ENCODE assay signal across 26 cellular contexts in the genomic region with DNA sequence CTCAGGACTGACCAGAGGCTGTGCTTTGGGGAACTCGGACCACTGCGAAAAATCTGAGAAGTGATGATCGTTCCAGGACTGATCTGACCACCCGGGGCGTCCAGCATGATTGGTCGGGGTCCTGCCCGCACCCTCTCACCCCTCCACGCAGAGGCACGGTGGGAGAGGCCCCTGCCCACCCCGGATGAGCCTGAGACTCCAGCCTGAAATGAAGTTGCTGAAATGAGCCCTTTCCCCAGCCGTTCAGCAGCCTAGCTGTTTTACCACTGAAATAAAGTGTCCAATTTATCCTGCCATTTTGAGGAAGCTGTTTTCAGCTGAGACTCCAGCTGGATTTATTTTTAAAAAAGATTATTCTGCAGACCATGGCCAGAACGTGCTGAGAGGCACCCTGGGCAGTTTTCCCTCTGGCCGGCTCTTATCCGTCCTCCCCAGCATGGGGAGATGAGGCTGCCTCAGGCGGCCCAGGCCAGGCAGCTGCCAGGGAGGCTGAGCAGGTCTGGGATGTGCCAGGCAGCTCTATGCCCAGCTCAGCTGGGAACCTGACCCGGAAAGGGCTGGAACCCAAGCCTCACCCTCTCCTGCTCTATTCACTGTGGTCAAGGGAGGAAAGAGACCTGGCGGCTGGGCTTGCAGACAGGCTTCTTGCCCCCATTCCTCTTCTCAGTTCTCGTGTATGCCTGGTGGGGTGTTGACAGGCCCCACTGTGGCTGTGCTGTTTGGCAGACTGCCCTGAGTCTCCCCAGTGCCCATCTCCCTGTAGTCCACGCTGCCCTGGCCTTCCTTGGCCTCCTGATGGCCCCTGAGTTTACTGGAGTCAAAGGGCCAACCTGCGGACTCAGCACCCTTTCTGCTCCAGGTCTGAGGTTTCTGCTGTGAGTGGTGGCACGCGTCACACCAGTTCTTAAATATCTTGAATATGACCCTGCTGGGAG.
DNase-seq lines count a peak whose midpoint lies in the region; ATAC-seq and TF ChIP-seq lines count a peak whose summit lies in the region.
"Had no signal": no experiment of that assay in that cellular context is flagged by ENCODE, and none has a peak within 500 bp of the region (broad histone marks: within the 10 kb centered on the region; RNA-seq: fewer than 3 reads in every experiment).

No MANE protein-coding gene starts in this region.

- H3K27ac Mint-ChIP-seq in endothelial cell (ENCODE audit: unreplicated experiment) = no peak overlapping the region
- H3K27ac Mint-ChIP-seq: activated CD4-positive, alpha-beta memory T cell treated with anti-CD3 and anti-CD28 coated beads, Interleukin-2, amount 10 ng/mL, durations not matched to agents 7 days and 5 days; progenitor cell of endocrine pancreas had no signal

- no peak overlapping the region for H2AFZ ChIP-seq in DND-41 (ENCODE audit: low read depth, low read length)

- TF ChIP-seq POLR2A in sigmoid colon (IDR thresholded peaks at IDR 0.05) = no peak

- WGBS in sigmoid colon, 2 donors = 78 to 80% methylated on average over 22 of the region's 22 CpGs

- no peaks in the 10 kb centered on the region for H3K4me1 Mint-ChIP-seq in endothelial cell (ENCODE audit: unreplicated experiment)
- H3K4me1 Mint-ChIP-seq: activated CD4-positive, alpha-beta memory T cell treated with anti-CD3 and anti-CD28 coated beads, Interleukin-2, amount 10 ng/mL, durations not matched to agents 7 days and 5 days had no signal

- no peaks in the 10 kb centered on the region for H4K20me1 ChIP-seq in DND-41 (ENCODE audit: insufficient read depth, low read length)

- no peaks in the 10 kb centered on the region for H3K27me3 ChIP-seq in DND-41 (ENCODE audit: insufficient read depth, low read length, poor library complexity)
- peaks cover 16% of the 10 kb centered on the region for H3K27me3 ChIP-seq in Panc1 (ENCODE audit: control insufficient read depth, insufficient read depth, low read length)
- no peaks in the 10 kb centered on the region for H3K27me3 ChIP-seq in sigmoid colon
- H3K27me3 ChIP-seq: neutrophil had no signal

- in situ Hi-C loops in Panc1 (cut with HindIII; ENCODE audit: low pct_unique_long_range_greater_than_20kb, low sequenced_read_pairs) = no loop called here

- no peak overlapping the region for H3K4me3 Mint-ChIP-seq in endothelial cell (ENCODE audit: unreplicated experiment)
- H3K4me3 Mint-ChIP-seq: activated CD4-positive, alpha-beta memory T cell treated with anti-CD3 and anti-CD28 coated beads, Interleukin-2, amount 10 ng/mL, durations not matched to agents 7 days and 5 days; activated T-cell treated with anti-CD3 and anti-CD28 coated beads, Interleukin-2, amount 50 U/mL, for 4 hours; brain had no signal

- no peaks in the 10 kb centered on the region for H3K9me3 Mint-ChIP-seq in endothelial cell (ENCODE audit: unreplicated experiment)
- H3K9me3 Mint-ChIP-seq: activated CD4-positive, alpha-beta memory T cell treated with anti-CD3 and anti-CD28 coated beads, Interleukin-2, amount 10 ng/mL, durations not matched to agents 7 days and 5 days; activated T-cell treated with anti-CD3 and anti-CD28 coated beads, Interleukin-2, amount 50 U/mL, for 4 hours; brain had no signal

- H3K36me3 ChIP-seq in DND-41 (ENCODE audit: insufficient read depth, low read length) = no peaks in the 10 kb centered on the region
- no peaks in the 10 kb centered on the region for H3K36me3 ChIP-seq in Panc1 (ENCODE audit: control insufficient read depth, insufficient read depth, low read length)
- no peaks in the 10 kb centered on the region for H3K36me3 ChIP-seq in sigmoid colon
- H3K36me3 ChIP-seq: heart left ventricle, neutrophil had no signal

- no TSS peak for BruUV-seq in Panc1 (replicated peaks; lab: Mats Ljungman, UMichigan)

- no peaks in the 10 kb centered on the region for H3K27me3 Mint-ChIP-seq in endothelial cell (ENCODE audit: unreplicated experiment)

- peak; percentile 2 for DNase-seq in DND-41
- no peak for DNase-seq in Panc1 (ENCODE audit: low read depth, low spot score)
- DNase-seq in left ventricle myocardium superior = no peak
- peak; percentile 46 for DNase-seq in sigmoid colon
- DNase-seq in NCI-H1092 (lab: John Stamatoyannopoulos, UW) = no peak
- DNase-seq in endothelial cell (ENCODE audit: low spot score) = no peak
- DNase-seq: activated CD4-positive, alpha-beta memory T cell treated with anti-CD3 and anti-CD28 coated beads, Interleukin-2, amount 10 ng/mL, durations not matched to agents 7 days and 5 days; activated naive CD4-positive, alpha-beta T cell; activated T-cell treated with anti-CD3 and anti-CD28 coated beads, Interleukin-2, amount 50 U/mL, for 4 hours; DMS79; effector CD8-positive, alpha-beta T cell; foreskin fibroblast; heart left ventricle; mesenchymal stem cell; MM.1S; NCI-H1417 treated with DMSO at 0.1 percent for 48 hours; NCI-H774 had no signal

- H3K4me3 ChIP-seq in DND-41 (ENCODE audit: low read depth in 1 of 2, low read length in 2 of 2) (no peak overlapping the region), Panc1 (ENCODE audit: low read depth in 2 of 2, low read length in 2 of 2) (no peak overlapping the region), sigmoid colon (no peak overlapping the region)
- H3K4me3 ChIP-seq: heart left ventricle had no signal

- CTCF ChIA-PET in Panc1 (lab: Charles Lee) = no interaction called here

- POLR2A ChIA-PET in Panc1 (lab: Charles Lee) = no interaction called here

- intact Hi-C loops in Panc1 (cut with micrococcal nuclease; ENCODE audit: unreplicated experiment) (no loop called here), left ventricle myocardium superior (cut with micrococcal nuclease) (no loop called here), sigmoid colon (cut with DNase I) (no loop called here)

- H3K4me1 ChIP-seq in DND-41 (ENCODE audit: insufficient read depth, low read length) (no peaks in the 10 kb centered on the region), Panc1 (ENCODE audit: control insufficient read depth, insufficient read depth, low read length) (no peaks in the 10 kb centered on the region), sigmoid colon (no peaks in the 10 kb centered on the region)
- H3K4me1 ChIP-seq: Caco-2 had no signal

- H3K4me2 ChIP-seq in DND-41 (ENCODE audit: insufficient read depth, low read length) = no peak overlapping the region
- H3K4me2 ChIP-seq: KMS-11 had no signal

- no peak for TF ChIP-seq EP300 in sigmoid colon (IDR thresholded peaks at IDR 0.05)

- no peaks in the 10 kb centered on the region for H3K36me3 Mint-ChIP-seq in endothelial cell (ENCODE audit: low read depth, unreplicated experiment)
- H3K36me3 Mint-ChIP-seq: brain had no signal

- H3K27ac ChIP-seq in DND-41 (ENCODE audit: low read length) = no peak overlapping the region
- H3K27ac ChIP-seq in Panc1 (ENCODE audit: low read length) = no peak overlapping the region
- H3K27ac ChIP-seq in sigmoid colon = no peak overlapping the region
- H3K27ac ChIP-seq: C4-2B, heart left ventricle, KMS-11, neutrophil had no signal

- no peaks in the 10 kb centered on the region for H3K9me3 ChIP-seq in DND-41 (ENCODE audit: insufficient read depth, low read length, severe bottlenecking)
- H3K9me3 ChIP-seq in Panc1 (ENCODE audit: control insufficient read depth, insufficient read depth, low read depth, low read length) = no peaks in the 10 kb centered on the region
- H3K9me3 ChIP-seq in sigmoid colon = no peaks in the 10 kb centered on the region
- H3K9me3 ChIP-seq: Caco-2, heart left ventricle, neutrophil had no signal

- H3K79me2 ChIP-seq in DND-41 (ENCODE audit: insufficient read depth, low read length) = no peaks in the 10 kb centered on the region

- no peak overlapping the region for H3K9ac ChIP-seq in DND-41 (ENCODE audit: low read depth, low read length)
- H3K9ac ChIP-seq: KMS-11 had no signal

- no peak for TF ChIP-seq CTCF in DND-41 (IDR thresholded peaks at IDR 0.05; ENCODE audit: borderline replicate concordance, extremely low read depth, low read length, poor library complexity, severe bottlenecking)
- TF ChIP-seq CTCF in Panc1 (IDR thresholded peaks at IDR 0.05) = no peak
- TF ChIP-seq CTCF in sigmoid colon (IDR thresholded peaks at IDR 0.05) = no peak
- TF ChIP-seq CTCF in endothelial cell (IDR thresholded peaks at IDR 0.05; ENCODE audit: unreplicated experiment) = no peak

- ATAC-seq in DND-41 (ENCODE audit: insufficient read depth, low read depth) (no peak), Panc1 (0 out of 2 replicates have a peak, but pooled peaks have one; percentile 26), left ventricle myocardium superior (peak; percentile 45), HG03378 (IDR thresholded peaks at IDR 0.05; ENCODE audit: unreplicated experiment) (no peak), GM21381 (IDR thresholded peaks at IDR 0.05; ENCODE audit: unreplicated experiment) (no peak)
- ATAC-seq: activated CD4-positive, CD25-positive, alpha-beta regulatory T cell treated with anti-CD3 and anti-CD28 coated beads, Interleukin-2, amount 50 U/mL, for 24 hours; activated T-cell treated with anti-CD3 and anti-CD28 coated beads, Interleukin-2, amount 50 U/mL, for 4 hours had no signal

Comparison
In these comparisons a context has a peak if more than half of its experiments do, and no peak if none do; other contexts are left out.
1. ATAC-seq: peak in Panc1 (single experiment) and left ventricle myocardium superior (single experiment); none in DND-41 (single experiment), HG03378 (single experiment) and GM21381 (single experiment).
2. DNase-seq: peak in DND-41 (single experiment) and sigmoid colon (single experiment); none in Panc1 (single experiment), left ventricle myocardium superior (single experiment), NCI-H1092 (single experiment) and endothelial cell (single experiment).